8 cellular contexts compared by ENCODE assay signal in genomic region chr3:186783731-186784515, GRCh38.
DNase-seq lines count a peak whose midpoint lies in the region; ATAC-seq lines count a peak whose summit lies in the region.

No MANE protein-coding gene starts in this region.

- DNase-seq in DMS153 treated with DMSO at 0.1 percent for 48 hours (lab: John Stamatoyannopoulos, UW; ENCODE audit: unreplicated experiment) (peak; percentile 12), DMS153 (lab: John Stamatoyannopoulos, UW) (no peak), NCI-H2107 (lab: John Stamatoyannopoulos, UW) (peak; percentile 78), islet precursor cell (peak; percentile 82)
- DNase-seq in activated CD4-positive, CD25-positive, alpha-beta regulatory T cell (lab: John Stamatoyannopoulos, UW) = peak; percentile 54 to 76 (median 63)
- peak; percentile 81 for DNase-seq in central memory CD4-positive, alpha-beta T cell
- DNase-seq in stimulated activated CD4-positive, alpha-beta T cell treated with anti-CD3 and anti-CD28 coated beads, Interleukin-12 subunit alpha, Interleukin-12 subunit beta, amount 100 ng/mL, for 24 hours (ENCODE audit: low read depth in 2 of 2) = peak; percentile 58 to 65

- ATAC-seq in HG02884 (IDR thresholded peaks at IDR 0.05; ENCODE audit: unreplicated experiment) = peak; percentile 58
